ENCODE assay signal across 1 cellular context in the genomic region with DNA sequence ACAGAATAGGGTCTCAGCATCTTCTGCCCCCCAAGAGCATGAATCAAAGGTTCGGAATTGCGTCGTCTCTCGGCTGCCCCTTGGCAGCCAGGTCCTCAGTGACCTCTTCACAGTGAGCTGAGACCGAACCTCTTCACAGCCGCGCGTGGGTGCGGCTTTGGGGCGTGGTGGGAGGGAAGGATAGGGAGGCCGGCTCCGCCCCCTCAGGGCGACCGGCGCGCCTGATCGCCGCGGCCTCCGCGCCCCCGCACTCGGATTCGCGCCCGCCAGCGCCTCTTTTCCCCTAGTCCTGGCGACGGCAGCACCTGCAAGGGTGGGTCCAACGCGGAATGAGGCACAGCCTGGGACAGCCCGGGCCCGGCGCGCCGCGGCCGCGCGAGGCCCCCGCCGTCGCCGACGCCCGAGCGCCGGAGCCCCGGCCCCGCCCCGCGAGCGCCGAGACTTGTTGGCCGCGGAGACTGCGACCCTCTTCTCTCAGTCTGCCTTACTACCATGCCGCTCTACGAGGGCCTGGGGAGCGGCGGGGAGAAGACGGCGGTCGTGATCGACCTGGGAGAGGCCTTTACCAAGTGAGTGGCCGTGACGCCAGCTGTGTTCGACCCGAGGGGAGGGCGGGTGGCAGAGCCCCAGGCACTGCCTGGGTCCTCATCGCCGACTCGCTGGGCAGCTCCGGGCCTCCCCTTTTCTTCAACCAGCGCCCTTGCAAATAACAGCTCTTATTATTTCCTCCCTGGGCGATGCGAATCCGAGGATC.
TF ChIP-seq lines count a peak whose summit lies in the region.

A gene (plus strand): TSS at position 424 of the 754 bp plus-strand sequence. CDS start 69 bp downstream, at position 493.

TF ChIP-seq in HEK293, 187 proteins besides CTCF, POLR2A, EP300 and RAD21 (continued from another document and continues in another):
- TF ChIP-seq, protein P1, sequence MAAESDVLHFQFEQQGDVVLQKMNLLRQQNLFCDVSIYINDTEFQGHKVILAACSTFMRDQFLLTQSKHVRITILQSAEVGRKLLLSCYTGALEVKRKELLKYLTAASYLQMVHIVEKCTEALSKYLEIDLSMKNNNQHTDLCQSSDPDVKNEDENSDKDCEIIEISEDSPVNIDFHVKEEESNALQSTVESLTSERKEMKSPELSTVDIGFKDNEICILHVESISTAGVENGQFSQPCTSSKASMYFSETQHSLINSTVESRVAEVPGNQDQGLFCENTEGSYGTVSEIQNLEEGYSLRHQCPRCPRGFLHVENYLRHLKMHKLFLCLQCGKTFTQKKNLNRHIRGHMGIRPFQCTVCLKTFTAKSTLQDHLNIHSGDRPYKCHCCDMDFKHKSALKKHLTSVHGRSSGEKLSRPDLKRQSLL (tag by site-specific recombination; IDR thresholded peaks at IDR 0.05), result no peak
- TF ChIP-seq, protein P2, sequence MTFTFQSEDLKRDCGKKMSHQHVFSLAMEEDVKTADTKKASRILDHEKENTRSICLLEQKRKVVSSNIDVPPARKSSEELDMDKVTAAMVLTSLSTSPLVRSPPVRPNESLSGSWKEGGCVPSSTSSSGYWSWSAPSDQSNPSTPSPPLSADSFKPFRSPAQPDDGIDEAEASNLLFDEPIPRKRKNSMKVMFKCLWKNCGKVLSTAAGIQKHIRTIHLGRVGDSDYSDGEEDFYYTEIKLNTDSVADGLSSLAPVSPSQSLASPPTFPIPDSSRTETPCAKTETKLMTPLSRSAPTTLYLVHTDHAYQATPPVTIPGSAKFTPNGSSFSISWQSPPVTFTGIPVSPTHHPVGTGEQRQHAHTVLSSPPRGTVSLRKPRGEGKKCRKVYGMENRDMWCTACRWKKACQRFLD (tag by site-specific recombination; IDR thresholded peaks at IDR 0.05), result no peak
- 0 out of 2 replicates have a peak, but pooled peaks have one; percentile 28 for TF ChIP-seq ZBTB17 (tag by site-specific recombination; IDR thresholded peaks at IDR 0.05)
- TF ChIP-seq HOXC10 (CRISPR knock-in tag; IDR thresholded peaks at IDR 0.05), result no peak
- TF ChIP-seq ZNF473 (tag by site-specific recombination; IDR thresholded peaks at IDR 0.05), result no peak
- no peak for TF ChIP-seq ZNF292 (tag by site-specific recombination; IDR thresholded peaks at IDR 0.05; ENCODE audit: borderline replicate concordance, low read depth)
- TF ChIP-seq ZBTB8A (tag by site-specific recombination; IDR thresholded peaks at IDR 0.05), result peak; percentile 82
- TF ChIP-seq ZNF530 (tag by site-specific recombination; IDR thresholded peaks at IDR 0.05; ENCODE audit: low read depth), result no peak
- no peak for TF ChIP-seq ZNF596 (tag by site-specific recombination; IDR thresholded peaks at IDR 0.05)
- TF ChIP-seq, protein P3, sequence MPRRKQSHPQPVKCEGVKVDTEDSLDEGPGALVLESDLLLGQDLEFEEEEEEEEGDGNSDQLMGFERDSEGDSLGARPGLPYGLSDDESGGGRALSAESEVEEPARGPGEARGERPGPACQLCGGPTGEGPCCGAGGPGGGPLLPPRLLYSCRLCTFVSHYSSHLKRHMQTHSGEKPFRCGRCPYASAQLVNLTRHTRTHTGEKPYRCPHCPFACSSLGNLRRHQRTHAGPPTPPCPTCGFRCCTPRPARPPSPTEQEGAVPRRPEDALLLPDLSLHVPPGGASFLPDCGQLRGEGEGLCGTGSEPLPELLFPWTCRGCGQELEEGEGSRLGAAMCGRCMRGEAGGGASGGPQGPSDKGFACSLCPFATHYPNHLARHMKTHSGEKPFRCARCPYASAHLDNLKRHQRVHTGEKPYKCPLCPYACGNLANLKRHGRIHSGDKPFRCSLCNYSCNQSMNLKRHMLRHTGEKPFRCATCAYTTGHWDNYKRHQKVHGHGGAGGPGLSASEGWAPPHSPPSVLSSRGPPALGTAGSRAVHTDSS (tag by site-specific recombination; IDR thresholded peaks at IDR 0.05), result no peak
- TF ChIP-seq ZNF24 (tag by site-specific recombination; IDR thresholded peaks at IDR 0.05), result no peak
- TF ChIP-seq ZFP37 (tag by site-specific recombination; IDR thresholded peaks at IDR 0.05), result no peak
- TF ChIP-seq ZNF239 (tag by site-specific recombination; IDR thresholded peaks at IDR 0.05), result no peak
- TF ChIP-seq ZNF404 (tag by site-specific recombination; IDR thresholded peaks at IDR 0.05), result no peak
- no peak for TF ChIP-seq PRDM1 (tag by site-specific recombination; IDR thresholded peaks at IDR 0.05)
- TF ChIP-seq EGR2 (tag by site-specific recombination; IDR thresholded peaks at IDR 0.05; ENCODE audit: low read depth), result peak; percentile 86
- TF ChIP-seq, protein P4, sequence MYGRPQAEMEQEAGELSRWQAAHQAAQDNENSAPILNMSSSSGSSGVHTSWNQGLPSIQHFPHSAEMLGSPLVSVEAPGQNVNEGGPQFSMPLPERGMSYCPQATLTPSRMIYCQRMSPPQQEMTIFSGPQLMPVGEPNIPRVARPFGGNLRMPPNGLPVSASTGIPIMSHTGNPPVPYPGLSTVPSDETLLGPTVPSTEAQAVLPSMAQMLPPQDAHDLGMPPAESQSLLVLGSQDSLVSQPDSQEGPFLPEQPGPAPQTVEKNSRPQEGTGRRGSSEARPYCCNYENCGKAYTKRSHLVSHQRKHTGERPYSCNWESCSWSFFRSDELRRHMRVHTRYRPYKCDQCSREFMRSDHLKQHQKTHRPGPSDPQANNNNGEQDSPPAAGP (tag by site-specific recombination; IDR thresholded peaks at IDR 0.05), result no peak
- peak; percentile 78; the same call in 1 of the 2 replicates for TF ChIP-seq KLF8 (tag by site-specific recombination; IDR thresholded peaks at IDR 0.05)
- no peak for TF ChIP-seq SALL2 (tag by site-specific recombination; IDR thresholded peaks at IDR 0.05; ENCODE audit: borderline replicate concordance)
- no peak for TF ChIP-seq ZNF202 (tag by site-specific recombination; IDR thresholded peaks at IDR 0.05; ENCODE audit: borderline replicate concordance)
- no peak for TF ChIP-seq ZNF350 (tag by site-specific recombination; IDR thresholded peaks at IDR 0.05)
- no peak for TF ChIP-seq ZNF354C (tag by site-specific recombination; IDR thresholded peaks at IDR 0.05; ENCODE audit: borderline replicate concordance, low read depth)
- TF ChIP-seq MYNN (tag by site-specific recombination; IDR thresholded peaks at IDR 0.05; ENCODE audit: borderline replicate concordance), result no peak
- TF ChIP-seq ZBTB20 (tag by site-specific recombination; IDR thresholded peaks at IDR 0.05), result peak; percentile 69; the same call in 1 of the 2 replicates
- no peak for TF ChIP-seq ZNF777 (tag by site-specific recombination; IDR thresholded peaks at IDR 0.05; ENCODE audit: borderline replicate concordance)
- TF ChIP-seq, protein P5, sequence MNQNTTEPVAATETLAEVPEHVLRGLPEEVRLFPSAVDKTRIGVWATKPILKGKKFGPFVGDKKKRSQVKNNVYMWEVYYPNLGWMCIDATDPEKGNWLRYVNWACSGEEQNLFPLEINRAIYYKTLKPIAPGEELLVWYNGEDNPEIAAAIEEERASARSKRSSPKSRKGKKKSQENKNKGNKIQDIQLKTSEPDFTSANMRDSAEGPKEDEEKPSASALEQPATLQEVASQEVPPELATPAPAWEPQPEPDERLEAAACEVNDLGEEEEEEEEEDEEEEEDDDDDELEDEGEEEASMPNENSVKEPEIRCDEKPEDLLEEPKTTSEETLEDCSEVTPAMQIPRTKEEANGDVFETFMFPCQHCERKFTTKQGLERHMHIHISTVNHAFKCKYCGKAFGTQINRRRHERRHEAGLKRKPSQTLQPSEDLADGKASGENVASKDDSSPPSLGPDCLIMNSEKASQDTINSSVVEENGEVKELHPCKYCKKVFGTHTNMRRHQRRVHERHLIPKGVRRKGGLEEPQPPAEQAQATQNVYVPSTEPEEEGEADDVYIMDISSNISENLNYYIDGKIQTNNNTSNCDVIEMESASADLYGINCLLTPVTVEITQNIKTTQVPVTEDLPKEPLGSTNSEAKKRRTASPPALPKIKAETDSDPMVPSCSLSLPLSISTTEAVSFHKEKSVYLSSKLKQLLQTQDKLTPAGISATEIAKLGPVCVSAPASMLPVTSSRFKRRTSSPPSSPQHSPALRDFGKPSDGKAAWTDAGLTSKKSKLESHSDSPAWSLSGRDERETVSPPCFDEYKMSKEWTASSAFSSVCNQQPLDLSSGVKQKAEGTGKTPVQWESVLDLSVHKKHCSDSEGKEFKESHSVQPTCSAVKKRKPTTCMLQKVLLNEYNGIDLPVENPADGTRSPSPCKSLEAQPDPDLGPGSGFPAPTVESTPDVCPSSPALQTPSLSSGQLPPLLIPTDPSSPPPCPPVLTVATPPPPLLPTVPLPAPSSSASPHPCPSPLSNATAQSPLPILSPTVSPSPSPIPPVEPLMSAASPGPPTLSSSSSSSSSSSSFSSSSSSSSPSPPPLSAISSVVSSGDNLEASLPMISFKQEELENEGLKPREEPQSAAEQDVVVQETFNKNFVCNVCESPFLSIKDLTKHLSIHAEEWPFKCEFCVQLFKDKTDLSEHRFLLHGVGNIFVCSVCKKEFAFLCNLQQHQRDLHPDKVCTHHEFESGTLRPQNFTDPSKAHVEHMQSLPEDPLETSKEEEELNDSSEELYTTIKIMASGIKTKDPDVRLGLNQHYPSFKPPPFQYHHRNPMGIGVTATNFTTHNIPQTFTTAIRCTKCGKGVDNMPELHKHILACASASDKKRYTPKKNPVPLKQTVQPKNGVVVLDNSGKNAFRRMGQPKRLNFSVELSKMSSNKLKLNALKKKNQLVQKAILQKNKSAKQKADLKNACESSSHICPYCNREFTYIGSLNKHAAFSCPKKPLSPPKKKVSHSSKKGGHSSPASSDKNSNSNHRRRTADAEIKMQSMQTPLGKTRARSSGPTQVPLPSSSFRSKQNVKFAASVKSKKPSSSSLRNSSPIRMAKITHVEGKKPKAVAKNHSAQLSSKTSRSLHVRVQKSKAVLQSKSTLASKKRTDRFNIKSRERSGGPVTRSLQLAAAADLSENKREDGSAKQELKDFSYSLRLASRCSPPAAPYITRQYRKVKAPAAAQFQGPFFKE (tag by site-specific recombination; IDR thresholded peaks at IDR 0.05; ENCODE audit: borderline replicate concordance), result no peak
- TF ChIP-seq TCF7L2 (IDR thresholded peaks at IDR 0.05; ENCODE audit: borderline replicate concordance, low read depth, low read length), result no peak
- TF ChIP-seq SP3 (tag by site-specific recombination; IDR thresholded peaks at IDR 0.05), result peak; percentile 76
- TF ChIP-seq ZNF416 (tag by site-specific recombination; IDR thresholded peaks at IDR 0.05), result no peak
- no peak for TF ChIP-seq ZNF830 (tag by site-specific recombination; IDR thresholded peaks at IDR 0.05; ENCODE audit: low read depth)
- TF ChIP-seq HOXD13 (CRISPR knock-in tag; IDR thresholded peaks at IDR 0.05; ENCODE audit: borderline replicate concordance), result no peak
- TF ChIP-seq IKZF3 (tag by site-specific recombination; IDR thresholded peaks at IDR 0.05), result no peak
- TF ChIP-seq, protein P6, sequence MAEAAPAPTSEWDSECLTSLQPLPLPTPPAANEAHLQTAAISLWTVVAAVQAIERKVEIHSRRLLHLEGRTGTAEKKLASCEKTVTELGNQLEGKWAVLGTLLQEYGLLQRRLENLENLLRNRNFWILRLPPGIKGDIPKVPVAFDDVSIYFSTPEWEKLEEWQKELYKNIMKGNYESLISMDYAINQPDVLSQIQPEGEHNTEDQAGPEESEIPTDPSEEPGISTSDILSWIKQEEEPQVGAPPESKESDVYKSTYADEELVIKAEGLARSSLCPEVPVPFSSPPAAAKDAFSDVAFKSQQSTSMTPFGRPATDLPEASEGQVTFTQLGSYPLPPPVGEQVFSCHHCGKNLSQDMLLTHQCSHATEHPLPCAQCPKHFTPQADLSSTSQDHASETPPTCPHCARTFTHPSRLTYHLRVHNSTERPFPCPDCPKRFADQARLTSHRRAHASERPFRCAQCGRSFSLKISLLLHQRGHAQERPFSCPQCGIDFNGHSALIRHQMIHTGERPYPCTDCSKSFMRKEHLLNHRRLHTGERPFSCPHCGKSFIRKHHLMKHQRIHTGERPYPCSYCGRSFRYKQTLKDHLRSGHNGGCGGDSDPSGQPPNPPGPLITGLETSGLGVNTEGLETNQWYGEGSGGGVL (tag by site-specific recombination; IDR thresholded peaks at IDR 0.05), result no peak
- peak; percentile 96 for TF ChIP-seq KLF9 (tag by site-specific recombination; IDR thresholded peaks at IDR 0.05; ENCODE audit: low read depth)
- TF ChIP-seq ZNF174 (tag by site-specific recombination; IDR thresholded peaks at IDR 0.05), result no peak
- no peak for TF ChIP-seq ZNF768 (tag by site-specific recombination; IDR thresholded peaks at IDR 0.05)
- TF ChIP-seq ZNF221 (tag by site-specific recombination; IDR thresholded peaks at IDR 0.05; ENCODE audit: borderline replicate concordance), result no peak
- TF ChIP-seq ZNF157 (tag by site-specific recombination; IDR thresholded peaks at IDR 0.05), result no peak
- TF ChIP-seq, protein P7, sequence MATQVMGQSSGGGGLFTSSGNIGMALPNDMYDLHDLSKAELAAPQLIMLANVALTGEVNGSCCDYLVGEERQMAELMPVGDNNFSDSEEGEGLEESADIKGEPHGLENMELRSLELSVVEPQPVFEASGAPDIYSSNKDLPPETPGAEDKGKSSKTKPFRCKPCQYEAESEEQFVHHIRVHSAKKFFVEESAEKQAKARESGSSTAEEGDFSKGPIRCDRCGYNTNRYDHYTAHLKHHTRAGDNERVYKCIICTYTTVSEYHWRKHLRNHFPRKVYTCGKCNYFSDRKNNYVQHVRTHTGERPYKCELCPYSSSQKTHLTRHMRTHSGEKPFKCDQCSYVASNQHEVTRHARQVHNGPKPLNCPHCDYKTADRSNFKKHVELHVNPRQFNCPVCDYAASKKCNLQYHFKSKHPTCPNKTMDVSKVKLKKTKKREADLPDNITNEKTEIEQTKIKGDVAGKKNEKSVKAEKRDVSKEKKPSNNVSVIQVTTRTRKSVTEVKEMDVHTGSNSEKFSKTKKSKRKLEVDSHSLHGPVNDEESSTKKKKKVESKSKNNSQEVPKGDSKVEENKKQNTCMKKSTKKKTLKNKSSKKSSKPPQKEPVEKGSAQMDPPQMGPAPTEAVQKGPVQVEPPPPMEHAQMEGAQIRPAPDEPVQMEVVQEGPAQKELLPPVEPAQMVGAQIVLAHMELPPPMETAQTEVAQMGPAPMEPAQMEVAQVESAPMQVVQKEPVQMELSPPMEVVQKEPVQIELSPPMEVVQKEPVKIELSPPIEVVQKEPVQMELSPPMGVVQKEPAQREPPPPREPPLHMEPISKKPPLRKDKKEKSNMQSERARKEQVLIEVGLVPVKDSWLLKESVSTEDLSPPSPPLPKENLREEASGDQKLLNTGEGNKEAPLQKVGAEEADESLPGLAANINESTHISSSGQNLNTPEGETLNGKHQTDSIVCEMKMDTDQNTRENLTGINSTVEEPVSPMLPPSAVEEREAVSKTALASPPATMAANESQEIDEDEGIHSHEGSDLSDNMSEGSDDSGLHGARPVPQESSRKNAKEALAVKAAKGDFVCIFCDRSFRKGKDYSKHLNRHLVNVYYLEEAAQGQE (tag by site-specific recombination; IDR thresholded peaks at IDR 0.05), result no peak
- TF ChIP-seq, protein P8, sequence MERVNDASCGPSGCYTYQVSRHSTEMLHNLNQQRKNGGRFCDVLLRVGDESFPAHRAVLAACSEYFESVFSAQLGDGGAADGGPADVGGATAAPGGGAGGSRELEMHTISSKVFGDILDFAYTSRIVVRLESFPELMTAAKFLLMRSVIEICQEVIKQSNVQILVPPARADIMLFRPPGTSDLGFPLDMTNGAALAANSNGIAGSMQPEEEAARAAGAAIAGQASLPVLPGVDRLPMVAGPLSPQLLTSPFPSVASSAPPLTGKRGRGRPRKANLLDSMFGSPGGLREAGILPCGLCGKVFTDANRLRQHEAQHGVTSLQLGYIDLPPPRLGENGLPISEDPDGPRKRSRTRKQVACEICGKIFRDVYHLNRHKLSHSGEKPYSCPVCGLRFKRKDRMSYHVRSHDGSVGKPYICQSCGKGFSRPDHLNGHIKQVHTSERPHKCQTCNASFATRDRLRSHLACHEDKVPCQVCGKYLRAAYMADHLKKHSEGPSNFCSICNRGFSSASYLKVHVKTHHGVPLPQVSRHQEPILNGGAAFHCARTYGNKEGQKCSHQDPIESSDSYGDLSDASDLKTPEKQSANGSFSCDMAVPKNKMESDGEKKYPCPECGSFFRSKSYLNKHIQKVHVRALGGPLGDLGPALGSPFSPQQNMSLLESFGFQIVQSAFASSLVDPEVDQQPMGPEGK (tag by site-specific recombination; IDR thresholded peaks at IDR 0.05), result 0 out of 2 replicates have a peak, but pooled peaks have one; percentile 57
- no peak for TF ChIP-seq ZNF843 (tag by site-specific recombination; IDR thresholded peaks at IDR 0.05)
